Comparison of ENCODE assay signal across 15 cellular contexts in the genomic region with DNA sequence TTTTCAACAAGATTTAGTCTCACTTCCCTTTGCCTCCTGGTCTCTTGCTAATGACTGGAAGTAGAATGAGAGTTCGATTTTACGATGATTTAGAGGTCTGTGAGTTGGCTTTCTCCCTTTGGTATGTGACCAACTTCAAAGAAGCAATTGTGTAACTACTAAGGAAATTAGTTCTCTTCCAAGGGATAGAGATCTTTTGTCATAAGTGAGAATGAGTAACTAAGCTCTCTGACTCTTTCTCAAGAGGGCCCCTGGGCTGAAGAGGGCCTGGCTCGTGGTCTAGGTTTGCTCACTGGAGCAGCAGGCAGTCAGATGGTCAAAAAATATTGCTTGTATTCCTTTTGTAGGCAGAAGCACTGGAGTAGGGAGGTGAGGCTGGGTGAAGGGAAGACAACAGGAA.
DNase-seq lines count a peak whose midpoint lies in the region; ATAC-seq, FAIRE-seq and TF ChIP-seq lines count a peak whose summit lies in the region.
"Had no signal": no experiment of that assay in that cellular context is flagged by ENCODE, and none has a peak within 500 bp of the region (broad histone marks: within the 10 kb centered on the region; RNA-seq: fewer than 3 reads in every experiment).

No MANE protein-coding gene starts in this region.

- in situ Hi-C loops in ACHN (cut with HindIII; ENCODE audit: low pct_ligation_motif_present, low pct_unique_long_range_greater_than_20kb, low sequenced_read_pairs) = no loop called here

- no peak for TF ChIP-seq POLR2A in NB4 (IDR thresholded peaks at IDR 0.05; ENCODE audit: extremely low read depth, insufficient read length)

- ATAC-seq in lower lobe of right lung = peak in 1 of 2 donors; percentile 66
- ATAC-seq in HG03354 (IDR thresholded peaks at IDR 0.05; ENCODE audit: poor library complexity, severe bottlenecking, unreplicated experiment) = no peak

- H3K4me3 ChIP-seq in NB4 (ENCODE audit: low read depth, low read length) (no peak overlapping the region), bronchial epithelial cell (ENCODE audit: low read depth, low read length) (no peak overlapping the region), lower lobe of right lung (no peak overlapping the region)
- H3K4me3 ChIP-seq: SJCRH30 had no signal

- H3K27me3 ChIP-seq in bronchial epithelial cell (ENCODE audit: control insufficient read depth, insufficient read depth, low read length) (no peaks in the 10 kb centered on the region), lower lobe of right lung (ENCODE audit: low read depth) (no peaks in the 10 kb centered on the region)
- H3K27me3 ChIP-seq: SJCRH30 had no signal

- no peak overlapping the region for H3K27ac ChIP-seq in lower lobe of right lung
- H3K27ac ChIP-seq: SJCRH30 had no signal

- intact Hi-C loops in lower lobe of right lung (cut with DNase I) = no loop called here

- TF ChIP-seq CTCF in NB4 (IDR thresholded peaks at IDR 0.05; ENCODE audit: low read depth, low read length) (no peak), bronchial epithelial cell (IDR thresholded peaks at IDR 0.05; ENCODE audit: insufficient read depth, low read length, severe bottlenecking) (no peak), lower lobe of right lung (IDR thresholded peaks at IDR 0.05) (no peak)

- H3K4me1 ChIP-seq in lower lobe of right lung = no peaks in the 10 kb centered on the region
- H3K4me1 ChIP-seq: SJCRH30 had no signal

- FAIRE-seq in bronchial epithelial cell (lab: Jason Lieb, UNC) = no peak
- FAIRE-seq: colon, D721Med had no signal

- peaks cover 5% of the 10 kb centered on the region for H3K9me3 ChIP-seq in lower lobe of right lung
- H3K9me3 ChIP-seq: SJCRH30 had no signal

- DNase-seq in EH (ENCODE audit: low read depth) (peak; percentile 72), NB4 (ENCODE audit: low read depth) (peak; percentile 58), bronchial epithelial cell (ENCODE audit: low read depth) (peak; percentile 44), lower lobe of right lung (peak; percentile 47), ACHN (no peak), DMS79 (lab: John Stamatoyannopoulos, UW) (no peak), NCI-H1048 (lab: John Stamatoyannopoulos, UW) (no peak)
- DNase-seq: activated naive CD4-positive, alpha-beta T cell treated with anti-CD3 and anti-CD28 coated beads, Interleukin-2, amount 10 ng/mL, durations not matched to agents 7 days and 5 days; midbrain; NCI-H1930; NCI-H82; SJCRH30 had no signal

- H3K36me3 ChIP-seq in bronchial epithelial cell (ENCODE audit: control insufficient read depth, insufficient read depth, low read length) = no peaks in the 10 kb centered on the region
- H3K36me3 ChIP-seq in lower lobe of right lung = no peaks in the 10 kb centered on the region
- H3K36me3 ChIP-seq: SJCRH30 had no signal

Comparison
In these comparisons a context has a peak if more than half of its experiments do, and no peak if none do; other contexts are left out.
1. DNase-seq: peak in EH (single experiment), NB4 (single experiment), bronchial epithelial cell (single experiment) and lower lobe of right lung (single experiment); none in ACHN (single experiment), DMS79 (single experiment) and NCI-H1048 (single experiment).